ENCODE assay signal across 8 cellular contexts in genomic region chr18:61581578-61582204, GRCh38.
A peak's percentile ranks its signal among the peaks of the same experiment; 100 is the strongest.
DNase-seq lines count a peak whose midpoint lies in the region; ATAC-seq and TF ChIP-seq lines count a peak whose summit lies in the region.

No MANE protein-coding gene starts in this region.

- no peak overlapping the region for H3K27ac ChIP-seq in ACC112 (ENCODE audit: low read depth, low read length)
- no peak overlapping the region for H3K27ac ChIP-seq in duodenal mucosa (ENCODE audit: low read depth, low read length)

- TF ChIP-seq CTCF in lower leg skin (IDR thresholded peaks at IDR 0.05), result peak in 2 of 3 donors; percentile 14 to 87

- WGBS in lower leg skin, 2 donors, result 8 to 9% methylated on average over 22 of the region's 22 CpGs

- no peaks in the 10 kb centered on the region for H3K36me3 ChIP-seq in ACC112 (ENCODE audit: insufficient read depth, low read length)
- no peaks in the 10 kb centered on the region for H3K36me3 ChIP-seq in duodenal mucosa (ENCODE audit: control insufficient read depth in 1 of 2, insufficient read depth in 2 of 2, low read length in 2 of 2)

- H3K27me3 ChIP-seq in ACC112 (ENCODE audit: insufficient read depth, low read length), result no peaks in the 10 kb centered on the region
- peaks cover 0 to 4% of the 10 kb centered on the region in 2 donors for H3K27me3 ChIP-seq in duodenal mucosa (ENCODE audit: control insufficient read depth in 1 of 2, insufficient read depth in 2 of 2, low read length in 2 of 2)

- peak; percentile 70 for DNase-seq in NCI-H345 treated with DMSO at 0.1 percent for 48 hours (lab: John Stamatoyannopoulos, UW; ENCODE audit: unreplicated experiment)
- DNase-seq in activated CD4-positive, alpha-beta T cell treated with anti-CD3 and anti-CD28 coated beads, Interleukin-2, amount 50 U/mL, for 48 hours, result peak; percentile 70 to 75
- peak; percentile 67 to 96 for DNase-seq in lower leg skin (ENCODE audit: low spot score in 2 of 2)
- peak; percentile 42 to 66 for DNase-seq in stimulated activated CD4-positive, alpha-beta T cell treated with anti-CD3 and anti-CD28 coated beads, Interleukin-4, amount 100 ng/mL, for 48 hours (ENCODE audit: low read depth in 2 of 2)

- intact Hi-C loops in lower leg skin (cut with DNase I; ENCODE audit: low total_unique reads), result no loop called here

- no peaks in the 10 kb centered on the region for H3K9me3 ChIP-seq in duodenal mucosa (ENCODE audit: control insufficient read depth in 1 of 2, low read length in 2 of 2)

- H3K4me1 ChIP-seq in ACC112 (ENCODE audit: control insufficient read depth, insufficient read depth, low read length, unreplicated experiment), result peaks cover 5% of the 10 kb centered on the region
- peaks cover 5% of the 10 kb centered on the region in 2 donors for H3K4me1 ChIP-seq in duodenal mucosa (ENCODE audit: control insufficient read depth in 1 of 2, insufficient read depth in 2 of 2, low read length in 2 of 2)

- H3K4me3 ChIP-seq in ACC112 (ENCODE audit: low read depth, low read length) (peak overlapping the region; percentile 71), duodenal mucosa (ENCODE audit: low read depth in 1 of 2, low read length in 2 of 2) (peak overlapping the region; percentile 51 to 60), lower leg skin (ENCODE audit: low read depth, poor library complexity, severe bottlenecking) (no peak overlapping the region)

- ATAC-seq in GM18519 (IDR thresholded peaks at IDR 0.05; ENCODE audit: low FRiP score, unreplicated experiment) (peak; percentile 72), HG03045 (IDR thresholded peaks at IDR 0.05; ENCODE audit: unreplicated experiment) (peak; percentile 84)

- H3K79me2 ChIP-seq in ACC112 (ENCODE audit: control insufficient read depth, insufficient read depth, low read length, unreplicated experiment), result no peaks in the 10 kb centered on the region

- peak overlapping the region; percentile 95 for H2AFZ ChIP-seq in ACC112 (ENCODE audit: low read length, unreplicated experiment)

- TF ChIP-seq POLR2A in lower leg skin (IDR thresholded peaks at IDR 0.05), result no peak

- no peak overlapping the region for H3K9ac ChIP-seq in duodenal mucosa (ENCODE audit: low read depth in 1 of 2, low read length in 2 of 2)
